Comparison of ENCODE assay signal across 17 cellular contexts in genomic region chr1:98304888-98305287, GRCh38.
DNase-seq lines count a peak whose midpoint lies in the region; ATAC-seq, FAIRE-seq and TF ChIP-seq lines count a peak whose summit lies in the region.
"Had no signal": no experiment of that assay in that cellular context is flagged by ENCODE, and none has a peak within 500 bp of the region (broad histone marks: within the 10 kb centered on the region; RNA-seq: fewer than 3 reads in every experiment).

No MANE protein-coding gene starts in this region.

- TF ChIP-seq CTCF in IMR-90 (conservative IDR thresholded peaks at IDR 0.05; ENCODE audit: low read depth, low read length) (no peak), glutamatergic neuron (IDR thresholded peaks at IDR 0.05; ENCODE audit: partially characterized antibody, unreplicated experiment) (no peak)

- H3K27ac Mint-ChIP-seq in glutamatergic neuron (ENCODE audit: unreplicated experiment) = no peak overlapping the region
- H3K27ac Mint-ChIP-seq: CD4-positive, CD25-positive, alpha-beta regulatory T cell had no signal

- no peak for TF ChIP-seq POLR2A in IMR-90 (IDR thresholded peaks at IDR 0.05; ENCODE audit: low read depth, low read length)

- no peak overlapping the region for H4K8ac ChIP-seq in IMR-90 (ENCODE audit: low read depth in 2 of 2, low read length in 2 of 2)

- ATAC-seq in IMR-90 (ENCODE audit: low read depth) (peak; percentile 90), GM19324 (IDR thresholded peaks at IDR 0.05; ENCODE audit: low FRiP score, unreplicated experiment) (no peak)
- ATAC-seq: A549, HCT116 had no signal

- no peaks in the 10 kb centered on the region; the same call in 1 of the 2 replicates for H3K9me3 ChIP-seq in IMR-90 (ENCODE audit: control insufficient read depth, insufficient read depth, low read length)
- H3K9me3 ChIP-seq: A549; BLaER1 treated with 17β-estradiol and CSF1 and Interleukin-3, amounts not matched to agents 10 nM and 100 nM had no signal

- peaks cover 2% of the 10 kb centered on the region for H3K4me1 Mint-ChIP-seq in glutamatergic neuron (ENCODE audit: low read depth, unreplicated experiment)
- H3K4me1 Mint-ChIP-seq: CD4-positive, CD25-positive, alpha-beta regulatory T cell had no signal

- no peak overlapping the region for H2AK9ac ChIP-seq in IMR-90 (replicated peaks; ENCODE audit: low read depth, low read length, poor library complexity)

- H4K91ac ChIP-seq in IMR-90 (ENCODE audit: insufficient read depth, low read depth, low read length) = no peak overlapping the region

- H3K4ac ChIP-seq in IMR-90 (ENCODE audit: low read depth, low read length) = no peak overlapping the region

- H3K79me1 ChIP-seq in IMR-90 (ENCODE audit: low read depth in 1 of 2, low read length in 2 of 2) = no peaks in the 10 kb centered on the region

- no peaks in the 10 kb centered on the region for H3K36me3 Mint-ChIP-seq in glutamatergic neuron (ENCODE audit: unreplicated experiment)
- H3K36me3 Mint-ChIP-seq: CD4-positive, CD25-positive, alpha-beta regulatory T cell had no signal

- no peak overlapping the region for H3K4me3 Mint-ChIP-seq in glutamatergic neuron (ENCODE audit: unreplicated experiment)
- H3K4me3 Mint-ChIP-seq: CD4-positive, CD25-positive, alpha-beta regulatory T cell had no signal

- no peaks in the 10 kb centered on the region for H4K20me1 ChIP-seq in IMR-90 (ENCODE audit: insufficient read depth, low read length)
- H4K20me1 ChIP-seq: BLaER1 treated with 17β-estradiol and CSF1 and Interleukin-3, amounts not matched to agents 10 nM and 100 nM had no signal

- no peak overlapping the region for H3K27ac ChIP-seq in IMR-90 (ENCODE audit: insufficient read depth, low read length)
- H3K27ac ChIP-seq: BLaER1 treated with 17β-estradiol and CSF1 and Interleukin-3, amounts not matched to agents 10 nM and 100 nM; KMS-11 had no signal

- no peak overlapping the region for H4K5ac ChIP-seq in IMR-90 (ENCODE audit: low read depth, low read length)

- CTCF ChIA-PET in IMR-90 (lab: Yijun Ruan, JAX) = interaction anchor here (0.6 kb wide), 1 partner anchor 127 kb away, joined by 6 read pairs; no protein-coding TSS in a partner anchor

- POLR2A ChIA-PET in IMR-90 (lab: Charles Lee; ENCODE audit: unreplicated experiment) = no interaction called here

- no peak overlapping the region for H2BK120ac ChIP-seq in IMR-90 (ENCODE audit: low read depth, low read length)

- BruUV-seq in IMR-90 (replicated peaks; lab: Mats Ljungman, UMichigan) = no TSS peak

- H3K9me1 ChIP-seq in IMR-90 (ENCODE audit: insufficient read depth, low read length) = no peaks in the 10 kb centered on the region

- DNase-seq in EH (ENCODE audit: low read depth) = peak; percentile 15
- DNase-seq in IMR-90 = peak; percentile 57
- no peak for DNase-seq in NCI-H446 (lab: John Stamatoyannopoulos, UW)
- DNase-seq in NCI-H2171 (lab: John Stamatoyannopoulos, UW) = no peak
- DNase-seq in glutamatergic neuron = no peak
- DNase-seq: CD4-positive, CD25-positive, alpha-beta regulatory T cell; DMS 273 treated with DMSO at 0.1 percent for 48 hours; EL; GDM1 had no signal

- no peak overlapping the region for H2AFZ ChIP-seq in IMR-90 (replicated peaks; ENCODE audit: low read length, poor library complexity)

- H2BK15ac ChIP-seq in IMR-90 (ENCODE audit: low read depth, low read length) = no peak overlapping the region

- H3K23ac ChIP-seq in IMR-90 (ENCODE audit: low read depth, low read length) = no peak overlapping the region

- peak; percentile 8 for FAIRE-seq in endometrium (lab: Jason Lieb, UNC)
- FAIRE-seq: A549, GM19239, H1 had no signal

- H3K9me3 Mint-ChIP-seq in glutamatergic neuron (ENCODE audit: unreplicated experiment) = no peaks in the 10 kb centered on the region

- H2BK5ac ChIP-seq in IMR-90 (ENCODE audit: low read depth, low read length, poor library complexity, severe bottlenecking) = no peak overlapping the region

- no peak overlapping the region for H3K18ac ChIP-seq in IMR-90 (ENCODE audit: low read depth, low read length)

- no peaks in the 10 kb centered on the region for H3K27me3 ChIP-seq in IMR-90 (ENCODE audit: control insufficient read depth, insufficient read depth, low read length)
- H3K27me3 ChIP-seq: BLaER1 treated with 17β-estradiol and CSF1 and Interleukin-3, amounts not matched to agents 10 nM and 100 nM had no signal

- H2AK5ac ChIP-seq in IMR-90 (ENCODE audit: low read depth, low read length) = no peak overlapping the region

- in situ Hi-C loops in IMR-90 (cut with MboI; ENCODE audit: low sequenced_read_pairs) = no loop called here

- TF ChIP-seq RAD21 in IMR-90 (IDR thresholded peaks at IDR 0.05; ENCODE audit: low read length) = no peak

- no peaks in the 10 kb centered on the region for H3K27me3 Mint-ChIP-seq in glutamatergic neuron (ENCODE audit: unreplicated experiment)
- H3K27me3 Mint-ChIP-seq: CD4-positive, CD25-positive, alpha-beta regulatory T cell had no signal

- dilution Hi-C loops in IMR-90 (cut with HindIII; ENCODE audit: low sequenced_read_pairs, unreplicated experiment) = no loop called here

- intact Hi-C loops in IMR-90 (cut with micrococcal nuclease) = no loop called here

- H3K9ac ChIP-seq in IMR-90 (ENCODE audit: low read depth, low read length) = no peak overlapping the region
- H3K9ac ChIP-seq: BLaER1 treated with 17β-estradiol and CSF1 and Interleukin-3, amounts not matched to agents 10 nM and 100 nM; KMS-11 had no signal

- H3K4me3 ChIP-seq in IMR-90 (ENCODE audit: insufficient read depth, low read depth, low read length) = no peak overlapping the region
- H3K4me3 ChIP-seq: A549; BLaER1 treated with 17β-estradiol and CSF1 and Interleukin-3, amounts not matched to agents 10 nM and 100 nM had no signal

- H3K36me3 ChIP-seq in IMR-90 (ENCODE audit: control insufficient read depth, insufficient read depth, low read length) = no peaks in the 10 kb centered on the region
- H3K36me3 ChIP-seq: BLaER1 treated with 17β-estradiol and CSF1 and Interleukin-3, amounts not matched to agents 10 nM and 100 nM had no signal

- H3K4me1 ChIP-seq in IMR-90 (ENCODE audit: control insufficient read depth, insufficient read depth, low read length) = peaks cover 2% of the 10 kb centered on the region; the same call in 1 of the 2 replicates

- H3K14ac ChIP-seq in IMR-90 (replicated peaks; ENCODE audit: low read depth, low read length) = no peak overlapping the region

- H3K56ac ChIP-seq in IMR-90 (ENCODE audit: extremely low read depth, insufficient read depth, low read length) = no peak overlapping the region

- H2BK20ac ChIP-seq in IMR-90 (ENCODE audit: low read depth, low read length) = no peak overlapping the region

- no peak overlapping the region for H3K4me2 ChIP-seq in IMR-90 (ENCODE audit: low read depth, low read length)
- H3K4me2 ChIP-seq: A549; BLaER1 treated with 17β-estradiol and CSF1 and Interleukin-3, amounts not matched to agents 10 nM and 100 nM; KMS-11 had no signal

TF ChIP-seq in IMR-90, 13 proteins besides CTCF, POLR2A, EP300 and RAD21:
- TF ChIP-seq RCOR1 (IDR thresholded peaks at IDR 0.05; ENCODE audit: insufficient replicate concordance, low read length) = no peak
- TF ChIP-seq MAZ (IDR thresholded peaks at IDR 0.05; ENCODE audit: borderline replicate concordance, low read depth, low read length) = no peak
- TF ChIP-seq CHD1 (IDR thresholded peaks at IDR 0.05; ENCODE audit: low read depth, low read length) = no peak
- no peak for TF ChIP-seq CEBPB (IDR thresholded peaks at IDR 0.05; ENCODE audit: low read depth, low read length)
- no peak for TF ChIP-seq MAFK (IDR thresholded peaks at IDR 0.05; ENCODE audit: low read depth, low read length)
- TF ChIP-seq MXI1 (IDR thresholded peaks at IDR 0.05; ENCODE audit: borderline replicate concordance, low read depth, low read length) = no peak
- TF ChIP-seq NFE2L2 (IDR thresholded peaks at IDR 0.05; ENCODE audit: low read depth, low read length) = no peak
- TF ChIP-seq ELK1 (IDR thresholded peaks at IDR 0.05; ENCODE audit: borderline replicate concordance, low read depth, low read length) = no peak
- no peak for TF ChIP-seq USF2 (IDR thresholded peaks at IDR 0.05; ENCODE audit: low read depth, low read length)
- TF ChIP-seq BHLHE40 (IDR thresholded peaks at IDR 0.05; ENCODE audit: low read depth, low read length) = no peak
- no peak for TF ChIP-seq FOS (IDR thresholded peaks at IDR 0.05; ENCODE audit: low read depth, low read length)
- no peak for TF ChIP-seq RFX5 (IDR thresholded peaks at IDR 0.05; ENCODE audit: low read depth, low read length)
- no peak for TF ChIP-seq SMC3 (IDR thresholded peaks at IDR 0.05; ENCODE audit: low read depth, low read length)

Comparison
In these comparisons a context has a peak if more than half of its experiments do, and no peak if none do; other contexts are left out.
1. DNase-seq: peak in EH (single experiment) and IMR-90 (single experiment); none in NCI-H446 (0 of 2), NCI-H2171 (single experiment) and glutamatergic neuron (single experiment).